ENCODE assay signal across 33 cellular contexts in the genomic region with DNA sequence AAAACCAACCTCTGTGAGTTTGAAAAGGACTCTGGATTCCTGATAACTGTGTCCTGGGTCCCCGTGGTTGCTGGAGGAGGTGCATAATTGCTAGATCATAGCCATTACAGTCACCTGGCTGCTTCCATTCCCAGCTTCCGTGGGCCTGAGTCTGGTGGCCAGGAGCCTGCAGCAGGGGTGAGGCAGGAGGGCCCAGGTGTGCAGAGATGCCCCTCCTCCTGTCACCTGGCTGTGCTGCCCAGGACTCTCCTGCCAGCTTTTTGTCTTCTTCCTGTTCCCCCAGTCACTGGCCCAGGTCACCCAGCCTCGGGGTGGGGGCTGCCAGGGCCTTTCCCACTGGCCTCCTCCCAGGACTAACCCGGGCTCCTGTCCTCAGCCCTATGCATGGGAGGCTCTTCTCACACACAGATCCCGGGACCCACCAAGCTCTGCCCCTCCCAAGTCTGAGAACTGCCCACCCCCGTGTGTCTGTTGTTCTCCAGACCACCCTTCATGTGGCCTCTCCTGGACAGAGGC. TPM values are rescaled to one million over a fixed set of nuclear protein-coding genes. Genes with fewer than 3 reads are reported as not detected.
"Had no signal": no experiment of that assay in that cellular context is flagged by ENCODE, and none has a peak within 500 bp of the region (broad histone marks: within the 10 kb centered on the region; RNA-seq: fewer than 3 reads in every experiment).

No MANE protein-coding gene starts in this region.

- H3K9me3 ChIP-seq: esophagus squamous epithelium, gastroesophageal sphincter had no signal

- FAIRE-seq: astrocyte had no signal

- H3K27ac ChIP-seq: brain microvascular endothelial cell, coronary artery, esophagus squamous epithelium, gastroesophageal sphincter, WERI-Rb-1 had no signal

- ATAC-seq: activated CD4-positive, CD25-positive, alpha-beta regulatory T cell treated with anti-CD3 and anti-CD28 coated beads, Interleukin-2, amount 50 U/mL, for 24 hours; activated CD8-positive, alpha-beta T cell treated with anti-CD3 and anti-CD28 coated beads for 36 hours; activated T-cell treated with anti-CD3 and anti-CD28 coated beads, Interleukin-2, amount 50 U/mL, for 4 hours; activated T-helper 17 cell treated with anti-CD3 and anti-CD28 coated beads, Interleukin-2, amount 50 U/mL, for 72 hours; effector memory CD8-positive, alpha-beta T cell; gastroesophageal sphincter; T-helper 17 cell had no signal

- H3K4me3 ChIP-seq: coronary artery, esophagus squamous epithelium, gastroesophageal sphincter had no signal

- H3K36me3 ChIP-seq: brain microvascular endothelial cell, esophagus squamous epithelium, gastroesophageal sphincter, WERI-Rb-1 had no signal

- DNase-seq: activated B cell treated with CpG ODN at 0.5 μM for 24 hours; activated CD4-positive, alpha-beta T cell treated with anti-CD3 and anti-CD28 coated beads for 48 hours; activated CD4-positive, alpha-beta T cell treated with anti-CD3 and anti-CD28 coated beads, Interleukin-2, amount 50 U/mL, for 1 hour; activated CD4-positive, alpha-beta T cell treated with anti-CD3 and anti-CD28 coated beads, Interleukin-2, amount 50 U/mL, for 48 hours; activated CD8-positive, alpha-beta memory T cell treated with anti-CD3 and anti-CD28 coated beads for 24 hours; activated CD8-positive, alpha-beta T cell treated with anti-CD3 and anti-CD28 coated beads for 36 hours; activated effector memory CD4-positive, alpha-beta T cell treated with Interleukin-2 at 50 U/mL for 16 hours; activated gamma-delta T cell treated with Interleukin-2 at 50 U/mL for 16 hours; activated naive CD4-positive, alpha-beta T cell treated with anti-CD3 and anti-CD28 coated beads, Interleukin-2, amount 50 U/mL, for 16 hours; activated naive CD4-positive, alpha-beta T cell treated with Interleukin-2 at 50 U/mL for 16 hours; activated T-cell treated with anti-CD3 and anti-CD28 coated beads, Interleukin-2, amount 50 U/mL, for 4 hours; amniotic stem cell; anterior cingulate cortex; brain microvascular endothelial cell; effector CD4-positive, alpha-beta T cell; effector memory CD8-positive, alpha-beta T cell; erythroblast; esophagus squamous epithelium; foreskin melanocyte; T-helper 1 cell; T-helper 17 cell; T1000; WERI-Rb-1 had no signal

RNA-seq across cellular contexts. Expression of a gene that starts 30.0 kb away (rescaled TPM):
- total RNA-seq: activated B cell treated with CpG ODN at 0.5 μM for 24 hours; activated CD8-positive, alpha-beta T cell treated with anti-CD3 and anti-CD28 coated beads for 36 hours; activated T-cell treated with anti-CD3 and anti-CD28 coated beads, Interleukin-2, amount 50 U/mL, for 4 hours; activated T-helper 17 cell treated with anti-CD3 and anti-CD28 coated beads, Interleukin-2, amount 50 U/mL, for 72 hours; astrocyte; cardiac septum; cerebellum; fibroblast of lung; fibroblast of villous mesenchyme; glomerular endothelial cell; T-helper 17 cell had no signal
- polyA plus RNA-seq: fibroblast of lung had no signal

RNA-seq across cellular contexts. Expression of a gene that starts 53.5 kb away (rescaled TPM):
- total RNA-seq: activated T-helper 17 cell treated with anti-CD3 and anti-CD28 coated beads, Interleukin-2, amount 50 U/mL, for 72 hours had no signal
